8 cellular contexts compared by ENCODE assay signal in genomic region chr7:99504603-99505323, GRCh38. TPM values are rescaled to one million over a fixed set of nuclear protein-coding genes. Genes with fewer than 3 reads are reported as not detected.
DNase-seq lines count a peak whose midpoint lies in the region; ATAC-seq, FAIRE-seq and TF ChIP-seq lines count a peak whose summit lies in the region.

Gene ZKSCAN5 (plus strand): TSS chr7:99504662. CDS start chr7:99506045, 1,383 bp downstream.

- H3K4ac ChIP-seq in H1 (replicated peaks; ENCODE audit: insufficient read length, low read depth, low read length) = no peak within 1 kb of the TSS
- peak within 1 kb of the TSS; percentile 62 for H3K4ac ChIP-seq in mesendoderm (ENCODE audit: low read depth, low read length)

- no peaks in the 10 kb centered on the region; a peak in 1 of 8 replicates for H3K36me3 ChIP-seq in H1 (ENCODE audit: control insufficient read depth in 2 of 4, insufficient read depth in 4 of 4, low read length in 3 of 4)
- H3K36me3 ChIP-seq in mesendoderm (ENCODE audit: control insufficient read depth, insufficient read depth, low read length) = no peaks in the 10 kb centered on the region

- H3K27me3 ChIP-seq in H1 (replicated peaks in 1 of 4; ENCODE audit: control insufficient read depth in 3 of 4, extremely low read depth in 1 of 4, insufficient read depth in 3 of 4, low read length in 3 of 4) = no peaks in the 10 kb centered on the region
- H3K27me3 ChIP-seq in mesendoderm (ENCODE audit: insufficient read depth, low read length, poor library complexity) = no peaks in the 10 kb centered on the region

- peak within 1 kb of the TSS; percentile 65 to 92 (median 80) for H3K9ac ChIP-seq in H1 (replicated peaks in 1 of 4; ENCODE audit: extremely low read depth in 1 of 4, low read depth in 3 of 4, low read length in 3 of 4)
- peak within 1 kb of the TSS; percentile 77 for H3K9ac ChIP-seq in mesendoderm (ENCODE audit: low read length)

- H3K9me3 ChIP-seq in H1 (ENCODE audit: insufficient read depth in 2 of 2, low read depth in 1 of 2, low read length in 1 of 2) = no peaks in the 10 kb centered on the region

- H3K79me1 ChIP-seq in H1 (ENCODE audit: low read depth, low read length) = no peaks in the 10 kb centered on the region
- H3K79me1 ChIP-seq in mesendoderm (ENCODE audit: low read length) = peaks cover 10% of the 10 kb centered on the region

- TF ChIP-seq EP300 in H1 (IDR thresholded peaks at IDR 0.05; ENCODE audit: borderline replicate concordance in 1 of 2, low read depth in 2 of 2, low read length in 2 of 2) = peak in 1 of 2 experiments; percentile 58; a peak in 1 of 3 replicates

- peak within 1 kb of the TSS; percentile 97 for H4K91ac ChIP-seq in H1 (replicated peaks; ENCODE audit: insufficient read length, low read length)

- H3K23ac ChIP-seq in H1 (ENCODE audit: insufficient read length) (no peak within 1 kb of the TSS), mesendoderm (ENCODE audit: low read length) (no peak within 1 kb of the TSS)

- H2AK5ac ChIP-seq in H1 (ENCODE audit: low read depth, low read length) = no peak within 1 kb of the TSS
- no peak within 1 kb of the TSS for H2AK5ac ChIP-seq in mesendoderm (ENCODE audit: low read length)

- peak; percentile 78 to 83 for TF ChIP-seq POLR2A in H1 (IDR thresholded peaks at IDR 0.05; ENCODE audit: control extremely low read depth in 1 of 2, low read depth in 2 of 2, low read length in 2 of 2)

- H4K20me1 ChIP-seq in H1 (replicated peaks in 1 of 2; ENCODE audit: control insufficient read depth in 1 of 2, insufficient read depth in 2 of 2, low read length in 2 of 2) = no peaks in the 10 kb centered on the region

- no peak for TF ChIP-seq RAD21 in H1 (IDR thresholded peaks at IDR 0.05 in 1 of 2, conservative IDR thresholded peaks at IDR 0.05 in 1 of 2; ENCODE audit: low read depth in 2 of 2, low read length in 2 of 2)

- peak; percentile 98 for DNase-seq in COR-L47 (lab: John Stamatoyannopoulos, UW)
- DNase-seq in HTR-8/SVneo (ENCODE audit: insufficient read length, low spot score) = peak; percentile 80
- peak; percentile 98 for DNase-seq in NOMO-1 treated with DMSO at 0.1 percent for 48 hours (lab: John Stamatoyannopoulos, UW; ENCODE audit: unreplicated experiment)
- DNase-seq in activated CD8-positive, alpha-beta memory T cell treated with anti-CD3 and anti-CD28 coated beads for 48 hours (ENCODE audit: low read depth in 2 of 3, low spot score in 2 of 3) = peak; percentile 90 to 98 (median 91)
- peak; percentile 82 to 99 for DNase-seq in H1 (ENCODE audit: low read depth in 1 of 2, low spot score in 2 of 2)
- peak; percentile 97 for DNase-seq in mesendoderm
- peak; percentile 94 for DNase-seq in stimulated activated CD8-positive, alpha-beta memory T cell treated with anti-CD3 and anti-CD28 coated beads, Interleukin-12 subunit alpha, Interleukin-12 subunit beta, amount 100 ng/mL, for 4 hours (ENCODE audit: low read depth)

- H3K18ac ChIP-seq in H1 (ENCODE audit: extremely low read depth, low read length) (peak within 1 kb of the TSS; percentile 98; the same call in 1 of the 2 replicates), mesendoderm (ENCODE audit: low read length) (peak within 1 kb of the TSS; percentile 91)

- H2BK15ac ChIP-seq in H1 (ENCODE audit: low read length) (peak within 1 kb of the TSS; percentile 98; the same call in 1 of the 2 replicates), mesendoderm (replicated peaks; ENCODE audit: low read depth) (no peak within 1 kb of the TSS)

- CTCF ChIA-PET in H1 (lab: Charles Lee; ENCODE audit: partially characterized antibody) = interaction anchor here (0.8 to 1.1 kb wide), 2 partner anchors 13 to 111 kb away, joined by 3 to 4 read pairs; no protein-coding TSS in a partner anchor

- peak; percentile 78 for ATAC-seq in GM21367 (IDR thresholded peaks at IDR 0.05; ENCODE audit: unreplicated experiment)

- no peak for TF ChIP-seq CTCF in H1 (IDR thresholded peaks at IDR 0.05; ENCODE audit: control extremely low read depth in 1 of 3, insufficient read depth in 1 of 3, low read depth in 1 of 3, low read length in 3 of 3)

- peaks cover 2% of the 10 kb centered on the region; the same call in 1 of the 2 replicates for H3K23me2 ChIP-seq in H1 (ENCODE audit: low read depth, low read length)

- H3K4me1 ChIP-seq in H1 (replicated peaks in 1 of 4; ENCODE audit: control insufficient read depth in 3 of 4, insufficient read depth in 4 of 4, low read length in 3 of 4) (peaks cover 0 to 7% (median 4%) of the 10 kb centered on the region in 4 experiments; a peak in 5 of 7 replicates), mesendoderm (ENCODE audit: control insufficient read depth, low read depth, low read length) (peaks cover 2% of the 10 kb centered on the region)

- H3K79me2 ChIP-seq in H1 (ENCODE audit: control insufficient read depth in 1 of 2, insufficient read depth in 2 of 2, low read length in 2 of 2) (peaks cover 0 to 27% of the 10 kb centered on the region in 2 experiments; a peak in 3 of 4 replicates), mesendoderm (ENCODE audit: control insufficient read depth, insufficient read depth, low read length) (peaks cover 19% of the 10 kb centered on the region)

- peak within 1 kb of the TSS; percentile 96 for H4K8ac ChIP-seq in H1 (ENCODE audit: extremely low read depth, insufficient read depth, low read length)
- H4K8ac ChIP-seq in mesendoderm (ENCODE audit: low read depth, low read length) = no peak within 1 kb of the TSS

- H2BK120ac ChIP-seq in H1 (replicated peaks; ENCODE audit: low read depth, low read length) = no peak within 1 kb of the TSS
- H2BK120ac ChIP-seq in mesendoderm (ENCODE audit: low read depth, low read length) = peak within 1 kb of the TSS; percentile 61

- WGBS in H1 (ENCODE audit: extremely low coverage in 1 of 2, insufficient coverage in 1 of 2, insufficient read length in 1 of 2, insufficient replicate concordance in 2 of 2, low coverage in 1 of 2, low lambda C conversion rate in 2 of 2, missing lambda C conversion rate in 1 of 2), 2 experiments = 1% methylated on average over 36 of the region's 53 CpGs; no CpG with 5 or more reads in 1 of the 2 experiments
- WGBS in mesendoderm (ENCODE audit: extremely low coverage, insufficient coverage, low lambda C conversion rate) = no CpG with 5 or more reads among the region's 53 CpGs

- H3K27ac ChIP-seq in H1 (ENCODE audit: low read depth, low read length) (peak within 1 kb of the TSS; percentile 89), mesendoderm (ENCODE audit: low read depth, low read length) (peak within 1 kb of the TSS; percentile 91)

- H3K14ac ChIP-seq in H1 (ENCODE audit: insufficient read length) = no peak within 1 kb of the TSS

- peak within 1 kb of the TSS; percentile 98 for H4K5ac ChIP-seq in H1 (ENCODE audit: insufficient read length, low read depth, low read length)
- H4K5ac ChIP-seq in mesendoderm (ENCODE audit: low read length) = no peak within 1 kb of the TSS

- H2BK12ac ChIP-seq in H1 (ENCODE audit: low read depth, low read length) = 0 out of 2 replicates have a peak within 1 kb of the TSS, but pooled peaks have one; percentile 39

- H3K4me3 ChIP-seq in H1 (ENCODE audit: extremely low read depth in 1 of 4, insufficient read depth in 2 of 4, low read depth in 3 of 4, low read length in 4 of 4) (peak within 1 kb of the TSS; percentile 89 to 97 (median 94)), mesendoderm (ENCODE audit: low read length) (peak within 1 kb of the TSS; percentile 69)

- H2BK20ac ChIP-seq in H1 (ENCODE audit: low read length) = no peak within 1 kb of the TSS

- H2BK5ac ChIP-seq in H1 (ENCODE audit: low read depth, low read length) (peak within 1 kb of the TSS; percentile 96), mesendoderm (ENCODE audit: low read length) (peak within 1 kb of the TSS; percentile 95)

- H2AFZ ChIP-seq in H1 (ENCODE audit: low read length) = peak within 1 kb of the TSS; percentile 99

- no peak for FAIRE-seq in HTR-8/SVneo (lab: Jason Lieb, UNC)
- no peak for FAIRE-seq in H1 (lab: Jason Lieb, UNC)

- POLR2A ChIA-PET in H1 (lab: Charles Lee; ENCODE audit: partially characterized antibody) = interaction anchor here (0.8 to 3.2 kb wide), 16 partner anchors 10 to 96 kb away, joined by 3 to 26 read pairs (median 6); partner anchors contain the start of genes ATP5MF, BUD31, FAM200A and PDAP1

- peak within 1 kb of the TSS; percentile 62 to 75 for H3K4me2 ChIP-seq in H1 (ENCODE audit: insufficient read depth in 1 of 2, low read depth in 2 of 2, low read length in 2 of 2)
- H3K4me2 ChIP-seq in mesendoderm (ENCODE audit: low read length) = peak within 1 kb of the TSS; percentile 75

- H3K56ac ChIP-seq in H1 (replicated peaks; ENCODE audit: insufficient read length, low read depth, low read length) (peak within 1 kb of the TSS; percentile 97), mesendoderm (ENCODE audit: low read length) (peak within 1 kb of the TSS; percentile 89)

TF ChIP-seq in H1, 55 proteins besides CTCF, POLR2A, EP300 and RAD21 (continues in another document):
- TF ChIP-seq RFX5 (IDR thresholded peaks at IDR 0.05; ENCODE audit: borderline replicate concordance, low read depth, low read length) (no peak), SIX5 (IDR thresholded peaks at IDR 0.05; ENCODE audit: low read depth, low read length) (peak; percentile 65), CBX8 (IDR thresholded peaks at IDR 0.05; ENCODE audit: borderline replicate concordance, low read depth, low read length) (no peak), ZNF274 (IDR thresholded peaks at IDR 0.05; ENCODE audit: borderline replicate concordance, extremely low read depth, low read length) (no peak), PHF8 (conservative IDR thresholded peaks at IDR 0.05; ENCODE audit: low read depth, low read length) (peak; percentile 78), TEAD4 (IDR thresholded peaks at IDR 0.05; ENCODE audit: low read depth, low read length) (no peak), CBX5 (IDR thresholded peaks at IDR 0.05; ENCODE audit: low read depth, low read length) (no peak)
- TF ChIP-seq, protein P1, sequence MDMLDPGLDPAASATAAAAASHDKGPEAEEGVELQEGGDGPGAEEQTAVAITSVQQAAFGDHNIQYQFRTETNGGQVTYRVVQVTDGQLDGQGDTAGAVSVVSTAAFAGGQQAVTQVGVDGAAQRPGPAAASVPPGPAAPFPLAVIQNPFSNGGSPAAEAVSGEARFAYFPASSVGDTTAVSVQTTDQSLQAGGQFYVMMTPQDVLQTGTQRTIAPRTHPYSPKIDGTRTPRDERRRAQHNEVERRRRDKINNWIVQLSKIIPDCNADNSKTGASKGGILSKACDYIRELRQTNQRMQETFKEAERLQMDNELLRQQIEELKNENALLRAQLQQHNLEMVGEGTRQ (IDR thresholded peaks at IDR 0.05; ENCODE audit: low read length) = no peak

RNA-seq across cellular contexts. Expression of gene ZKSCAN5, which starts in this region (rescaled TPM):
- total RNA-seq in H1 (2021; fragmentation: NEBNext Ultra II Directional; extraction: Animal tissue kit (Norgen Biotek cat#: 25700)) = 12.9 and 13.5 TPM in 2 replicates
- 4.3 and 5.3 TPM in 2 replicates for polyA plus RNA-seq in H1 (2011; rRNA removed)
- polyA plus RNA-seq in H1 (2011; cell fraction: cytosol; rRNA removed) = 7.4 TPM
- polyA plus RNA-seq in H1 (2011; cell fraction: nucleus; rRNA removed) = 7.8 TPM
- 9.3 to 11.7 TPM (median 10.3 TPM) in 4 replicates for polyA plus RNA-seq in H1 (2012, experiment 1 of 2)
- polyA plus RNA-seq in H1 (2012, experiment 2 of 2) = 1.1 TPM
- 8.4 TPM for polyA plus RNA-seq in H1 (2013, experiment 1 of 2)
- 8.9 TPM for polyA plus RNA-seq in H1 (2013, experiment 2 of 2)
- 23.9 TPM in 2 replicates for polyA minus RNA-seq in H1 (2011; rRNA and poly(A)+ RNA removed)
- polyA minus RNA-seq in H1 (2011; cell fraction: cytosol; rRNA and poly(A)+ RNA removed) = 10.9 TPM
- 10.7 TPM for polyA minus RNA-seq in H1 (2011; cell fraction: nucleus; rRNA and poly(A)+ RNA removed)
- 8.6 TPM for polyA plus RNA-seq in mesendoderm (2013, experiment 1 of 2)
- polyA plus RNA-seq in mesendoderm (2013, experiment 2 of 2) = 8.9 TPM

Comparison
In these comparisons a context has a peak if more than half of its experiments do, and no peak if none do; other contexts are left out.
1. Peak in every context shown above with its lines: DNase-seq, ATAC-seq, H3K4me3 ChIP-seq and H3K27ac ChIP-seq.